In the genomic region with DNA sequence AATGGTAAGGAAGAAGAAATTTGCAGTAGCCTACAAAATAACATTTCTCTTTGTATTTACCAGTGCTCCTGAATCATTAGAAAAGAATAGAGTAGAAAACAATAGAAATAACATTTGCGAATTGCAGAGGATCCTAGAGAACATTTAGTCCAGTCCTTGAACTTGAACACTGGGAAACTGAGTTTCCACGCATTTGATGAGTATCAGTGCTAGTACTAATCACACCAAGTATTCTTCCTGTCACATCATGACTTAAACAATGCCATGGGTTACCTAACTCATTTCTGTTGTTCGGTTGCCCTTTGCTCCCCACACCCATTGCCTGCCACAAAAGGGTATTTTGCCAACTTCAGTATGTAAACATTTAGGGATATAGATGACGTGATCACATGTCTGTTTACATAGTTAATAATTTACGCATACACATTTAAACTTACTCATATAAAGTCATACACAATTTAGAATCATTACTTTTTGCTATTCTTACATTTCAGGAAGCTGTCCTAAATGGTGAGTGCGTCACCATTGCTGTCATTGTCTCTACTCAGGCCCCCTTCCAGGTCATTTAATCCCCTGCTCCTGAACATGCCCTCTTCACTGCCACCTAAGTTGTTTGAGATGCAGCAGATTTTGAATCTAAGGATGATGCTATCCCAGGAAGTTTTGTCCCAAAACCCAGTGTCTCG, we compare ENCODE assay signal across 1 cellular context.
TF ChIP-seq lines count a peak whose summit lies in the region.

No MANE protein-coding gene starts in this region.

TF ChIP-seq in HepG2, 621 proteins besides CTCF, POLR2A, EP300 and RAD21 (continues in another document):
- TF ChIP-seq ETV5 (CRISPR knock-in tag; IDR thresholded peaks at IDR 0.05; ENCODE audit: borderline replicate concordance) (peak; percentile 20; the same call in 1 of the 2 replicates), ZNF652 (CRISPR knock-in tag; IDR thresholded peaks at IDR 0.05; ENCODE audit: borderline replicate concordance, low read depth) (0 out of 2 replicates have a peak, but pooled peaks have one; percentile 7), ZSCAN29 (CRISPR knock-in tag; conservative IDR thresholded peaks at IDR 0.05) (no peak), HNF4A (CRISPR knock-in tag; IDR thresholded peaks at IDR 0.05) (peak; percentile 73), SOX5 (CRISPR knock-in tag; IDR thresholded peaks at IDR 0.05; ENCODE audit: borderline replicate concordance) (peak; percentile 95), ZNF138 (CRISPR knock-in tag; IDR thresholded peaks at IDR 0.05; ENCODE audit: low read depth) (no peak), SALL1 (CRISPR knock-in tag; IDR thresholded peaks at IDR 0.05) (peak; percentile 40; the same call in 1 of the 2 replicates), FOXA1 (IDR thresholded peaks at IDR 0.05) (no peak), FOXA1 (CRISPR knock-in tag; IDR thresholded peaks at IDR 0.05) (peak; percentile 33; the same call in 1 of the 2 replicates), TBX2 (CRISPR knock-in tag; IDR thresholded peaks at IDR 0.05; ENCODE audit: borderline replicate concordance) (no peak), NR2F1 (CRISPR knock-in tag; IDR thresholded peaks at IDR 0.05) (peak in 1 of 2 experiments; percentile 31; a peak in 2 of 4 replicates), MYC (CRISPR knock-in tag; IDR thresholded peaks at IDR 0.05; ENCODE audit: borderline replicate concordance) (no peak), ZMYM4 (CRISPR knock-in tag; IDR thresholded peaks at IDR 0.05) (peak; percentile 70), MIER2 (CRISPR knock-in tag; IDR thresholded peaks at IDR 0.05) (peak; percentile 35; the same call in 1 of the 2 replicates), NR2F6 (IDR thresholded peaks at IDR 0.05) (0 out of 2 replicates have a peak, but pooled peaks have one; percentile 9), NR2F6 (CRISPR knock-in tag; IDR thresholded peaks at IDR 0.05) (no peak), EZH2 (conservative IDR thresholded peaks at IDR 0.05; ENCODE audit: low read depth, low read length) (no peak), CREB1 (IDR thresholded peaks at IDR 0.05) (no peak), CREB1 (CRISPR knock-in tag; IDR thresholded peaks at IDR 0.05) (peak; percentile 21; the same call in 1 of the 2 replicates), TEAD3 (CRISPR knock-in tag; optimal IDR thresholded peaks at IDR 0.05; ENCODE audit: borderline replicate concordance) (peak; percentile 51), ZNF614 (CRISPR knock-in tag; IDR thresholded peaks at IDR 0.05; ENCODE audit: borderline replicate concordance) (peak; percentile 100), REPIN1 (CRISPR knock-in tag; IDR thresholded peaks at IDR 0.05; ENCODE audit: borderline replicate concordance, low read depth) (no peak), CEBPG (CRISPR knock-in tag; IDR thresholded peaks at IDR 0.05) (peak; percentile 37; the same call in 1 of the 2 replicates), DR1 (CRISPR knock-in tag; IDR thresholded peaks at IDR 0.05) (no peak), POGZ (CRISPR knock-in tag; IDR thresholded peaks at IDR 0.05) (peak; percentile 70; the same call in 1 of the 2 replicates), FOXC1 (CRISPR knock-in tag; IDR thresholded peaks at IDR 0.05; ENCODE audit: borderline replicate concordance) (no peak), GATAD2A (CRISPR knock-in tag; IDR thresholded peaks at IDR 0.05) (peak; percentile 71), SOX6 (IDR thresholded peaks at IDR 0.05) (no peak), SOX6 (CRISPR knock-in tag; IDR thresholded peaks at IDR 0.05) (peak; percentile 94), FOSL2 (CRISPR knock-in tag; IDR thresholded peaks at IDR 0.05) (peak; percentile 60), SOX13 (IDR thresholded peaks at IDR 0.05) (peak; percentile 88), SOX13 (CRISPR knock-in tag; conservative IDR thresholded peaks at IDR 0.05 in 1 of 2, IDR thresholded peaks at IDR 0.05 in 1 of 2) (peak in 1 of 2 experiments; percentile 98; a peak in 2 of 4 replicates), ZNF431 (CRISPR knock-in tag; IDR thresholded peaks at IDR 0.05; ENCODE audit: borderline replicate concordance, low read depth) (no peak), ZNF496 (CRISPR knock-in tag; IDR thresholded peaks at IDR 0.05; ENCODE audit: insufficient replicate concordance) (no peak), FOXA3 (CRISPR knock-in tag; IDR thresholded peaks at IDR 0.05) (peak; percentile 73), ZNF552 (CRISPR knock-in tag; IDR thresholded peaks at IDR 0.05; ENCODE audit: borderline replicate concordance) (no peak)
- TF ChIP-seq, protein P1, sequence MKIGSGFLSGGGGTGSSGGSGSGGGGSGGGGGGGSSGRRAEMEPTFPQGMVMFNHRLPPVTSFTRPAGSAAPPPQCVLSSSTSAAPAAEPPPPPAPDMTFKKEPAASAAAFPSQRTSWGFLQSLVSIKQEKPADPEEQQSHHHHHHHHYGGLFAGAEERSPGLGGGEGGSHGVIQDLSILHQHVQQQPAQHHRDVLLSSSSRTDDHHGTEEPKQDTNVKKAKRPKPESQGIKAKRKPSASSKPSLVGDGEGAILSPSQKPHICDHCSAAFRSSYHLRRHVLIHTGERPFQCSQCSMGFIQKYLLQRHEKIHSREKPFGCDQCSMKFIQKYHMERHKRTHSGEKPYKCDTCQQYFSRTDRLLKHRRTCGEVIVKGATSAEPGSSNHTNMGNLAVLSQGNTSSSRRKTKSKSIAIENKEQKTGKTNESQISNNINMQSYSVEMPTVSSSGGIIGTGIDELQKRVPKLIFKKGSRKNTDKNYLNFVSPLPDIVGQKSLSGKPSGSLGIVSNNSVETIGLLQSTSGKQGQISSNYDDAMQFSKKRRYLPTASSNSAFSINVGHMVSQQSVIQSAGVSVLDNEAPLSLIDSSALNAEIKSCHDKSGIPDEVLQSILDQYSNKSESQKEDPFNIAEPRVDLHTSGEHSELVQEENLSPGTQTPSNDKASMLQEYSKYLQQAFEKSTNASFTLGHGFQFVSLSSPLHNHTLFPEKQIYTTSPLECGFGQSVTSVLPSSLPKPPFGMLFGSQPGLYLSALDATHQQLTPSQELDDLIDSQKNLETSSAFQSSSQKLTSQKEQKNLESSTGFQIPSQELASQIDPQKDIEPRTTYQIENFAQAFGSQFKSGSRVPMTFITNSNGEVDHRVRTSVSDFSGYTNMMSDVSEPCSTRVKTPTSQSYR (CRISPR knock-in tag; IDR thresholded peaks at IDR 0.05; ENCODE audit: borderline replicate concordance) = peak; percentile 42; the same call in 1 of the 2 replicates
- TF ChIP-seq, protein P2, sequence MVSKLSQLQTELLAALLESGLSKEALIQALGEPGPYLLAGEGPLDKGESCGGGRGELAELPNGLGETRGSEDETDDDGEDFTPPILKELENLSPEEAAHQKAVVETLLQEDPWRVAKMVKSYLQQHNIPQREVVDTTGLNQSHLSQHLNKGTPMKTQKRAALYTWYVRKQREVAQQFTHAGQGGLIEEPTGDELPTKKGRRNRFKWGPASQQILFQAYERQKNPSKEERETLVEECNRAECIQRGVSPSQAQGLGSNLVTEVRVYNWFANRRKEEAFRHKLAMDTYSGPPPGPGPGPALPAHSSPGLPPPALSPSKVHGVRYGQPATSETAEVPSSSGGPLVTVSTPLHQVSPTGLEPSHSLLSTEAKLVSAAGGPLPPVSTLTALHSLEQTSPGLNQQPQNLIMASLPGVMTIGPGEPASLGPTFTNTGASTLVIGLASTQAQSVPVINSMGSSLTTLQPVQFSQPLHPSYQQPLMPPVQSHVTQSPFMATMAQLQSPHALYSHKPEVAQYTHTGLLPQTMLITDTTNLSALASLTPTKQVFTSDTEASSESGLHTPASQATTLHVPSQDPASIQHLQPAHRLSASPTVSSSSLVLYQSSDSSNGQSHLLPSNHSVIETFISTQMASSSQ (IDR thresholded peaks at IDR 0.05; ENCODE audit: low read depth) = peak; percentile 60; the same call in 1 of the 2 replicates
- TF ChIP-seq, protein P2 (CRISPR knock-in tag; IDR thresholded peaks at IDR 0.05; ENCODE audit: borderline replicate concordance) = no peak
- TF ChIP-seq, protein P3, sequence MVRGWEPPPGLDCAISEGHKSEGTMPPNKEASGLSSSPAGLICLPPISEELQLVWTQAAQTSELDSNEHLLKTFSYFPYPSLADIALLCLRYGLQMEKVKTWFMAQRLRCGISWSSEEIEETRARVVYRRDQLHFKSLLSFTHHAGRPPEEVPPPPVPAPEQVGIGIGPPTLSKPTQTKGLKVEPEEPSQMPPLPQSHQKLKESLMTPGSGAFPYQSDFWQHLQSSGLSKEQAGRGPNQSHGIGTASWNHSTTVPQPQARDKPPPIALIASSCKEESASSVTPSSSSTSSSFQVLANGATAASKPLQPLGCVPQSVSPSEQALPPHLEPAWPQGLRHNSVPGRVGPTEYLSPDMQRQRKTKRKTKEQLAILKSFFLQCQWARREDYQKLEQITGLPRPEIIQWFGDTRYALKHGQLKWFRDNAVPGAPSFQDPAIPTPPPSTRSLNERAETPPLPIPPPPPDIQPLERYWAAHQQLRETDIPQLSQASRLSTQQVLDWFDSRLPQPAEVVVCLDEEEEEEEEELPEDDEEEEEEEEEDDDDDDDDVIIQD (CRISPR knock-in tag; IDR thresholded peaks at IDR 0.05; ENCODE audit: low read depth) = peak; percentile 92; the same call in 1 of the 2 replicates
- TF ChIP-seq, protein P4, sequence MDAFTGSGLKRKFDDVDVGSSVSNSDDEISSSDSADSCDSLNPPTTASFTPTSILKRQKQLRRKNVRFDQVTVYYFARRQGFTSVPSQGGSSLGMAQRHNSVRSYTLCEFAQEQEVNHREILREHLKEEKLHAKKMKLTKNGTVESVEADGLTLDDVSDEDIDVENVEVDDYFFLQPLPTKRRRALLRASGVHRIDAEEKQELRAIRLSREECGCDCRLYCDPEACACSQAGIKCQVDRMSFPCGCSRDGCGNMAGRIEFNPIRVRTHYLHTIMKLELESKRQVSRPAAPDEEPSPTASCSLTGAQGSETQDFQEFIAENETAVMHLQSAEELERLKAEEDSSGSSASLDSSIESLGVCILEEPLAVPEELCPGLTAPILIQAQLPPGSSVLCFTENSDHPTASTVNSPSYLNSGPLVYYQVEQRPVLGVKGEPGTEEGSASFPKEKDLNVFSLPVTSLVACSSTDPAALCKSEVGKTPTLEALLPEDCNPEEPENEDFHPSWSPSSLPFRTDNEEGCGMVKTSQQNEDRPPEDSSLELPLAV (CRISPR knock-in tag; conservative IDR thresholded peaks at IDR 0.05; ENCODE audit: low read depth) = no peak
- TF ChIP-seq, protein P5, sequence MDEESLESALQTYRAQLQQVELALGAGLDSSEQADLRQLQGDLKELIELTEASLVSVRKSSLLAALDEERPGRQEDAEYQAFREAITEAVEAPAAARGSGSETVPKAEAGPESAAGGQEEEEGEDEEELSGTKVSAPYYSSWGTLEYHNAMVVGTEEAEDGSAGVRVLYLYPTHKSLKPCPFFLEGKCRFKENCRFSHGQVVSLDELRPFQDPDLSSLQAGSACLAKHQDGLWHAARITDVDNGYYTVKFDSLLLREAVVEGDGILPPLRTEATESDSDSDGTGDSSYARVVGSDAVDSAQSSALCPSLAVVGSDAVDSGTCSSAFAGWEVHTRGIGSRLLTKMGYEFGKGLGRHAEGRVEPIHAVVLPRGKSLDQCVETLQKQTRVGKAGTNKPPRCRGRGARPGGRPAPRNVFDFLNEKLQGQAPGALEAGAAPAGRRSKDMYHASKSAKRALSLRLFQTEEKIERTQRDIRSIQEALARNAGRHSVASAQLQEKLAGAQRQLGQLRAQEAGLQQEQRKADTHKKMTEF (CRISPR knock-in tag; IDR thresholded peaks at IDR 0.05) = 0 out of 2 replicates have a peak, but pooled peaks have one; percentile 29
- TF ChIP-seq, protein P6, sequence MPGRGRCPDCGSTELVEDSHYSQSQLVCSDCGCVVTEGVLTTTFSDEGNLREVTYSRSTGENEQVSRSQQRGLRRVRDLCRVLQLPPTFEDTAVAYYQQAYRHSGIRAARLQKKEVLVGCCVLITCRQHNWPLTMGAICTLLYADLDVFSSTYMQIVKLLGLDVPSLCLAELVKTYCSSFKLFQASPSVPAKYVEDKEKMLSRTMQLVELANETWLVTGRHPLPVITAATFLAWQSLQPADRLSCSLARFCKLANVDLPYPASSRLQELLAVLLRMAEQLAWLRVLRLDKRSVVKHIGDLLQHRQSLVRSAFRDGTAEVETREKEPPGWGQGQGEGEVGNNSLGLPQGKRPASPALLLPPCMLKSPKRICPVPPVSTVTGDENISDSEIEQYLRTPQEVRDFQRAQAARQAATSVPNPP (CRISPR knock-in tag; IDR thresholded peaks at IDR 0.05) = no peak
- TF ChIP-seq, protein P7, sequence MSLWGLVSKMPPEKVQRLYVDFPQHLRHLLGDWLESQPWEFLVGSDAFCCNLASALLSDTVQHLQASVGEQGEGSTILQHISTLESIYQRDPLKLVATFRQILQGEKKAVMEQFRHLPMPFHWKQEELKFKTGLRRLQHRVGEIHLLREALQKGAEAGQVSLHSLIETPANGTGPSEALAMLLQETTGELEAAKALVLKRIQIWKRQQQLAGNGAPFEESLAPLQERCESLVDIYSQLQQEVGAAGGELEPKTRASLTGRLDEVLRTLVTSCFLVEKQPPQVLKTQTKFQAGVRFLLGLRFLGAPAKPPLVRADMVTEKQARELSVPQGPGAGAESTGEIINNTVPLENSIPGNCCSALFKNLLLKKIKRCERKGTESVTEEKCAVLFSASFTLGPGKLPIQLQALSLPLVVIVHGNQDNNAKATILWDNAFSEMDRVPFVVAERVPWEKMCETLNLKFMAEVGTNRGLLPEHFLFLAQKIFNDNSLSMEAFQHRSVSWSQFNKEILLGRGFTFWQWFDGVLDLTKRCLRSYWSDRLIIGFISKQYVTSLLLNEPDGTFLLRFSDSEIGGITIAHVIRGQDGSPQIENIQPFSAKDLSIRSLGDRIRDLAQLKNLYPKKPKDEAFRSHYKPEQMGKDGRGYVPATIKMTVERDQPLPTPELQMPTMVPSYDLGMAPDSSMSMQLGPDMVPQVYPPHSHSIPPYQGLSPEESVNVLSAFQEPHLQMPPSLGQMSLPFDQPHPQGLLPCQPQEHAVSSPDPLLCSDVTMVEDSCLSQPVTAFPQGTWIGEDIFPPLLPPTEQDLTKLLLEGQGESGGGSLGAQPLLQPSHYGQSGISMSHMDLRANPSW (CRISPR knock-in tag; IDR thresholded peaks at IDR 0.05; ENCODE audit: borderline replicate concordance) = no peak
